19 cellular contexts compared by ENCODE assay signal in genomic region chr19:17532116-17532515, GRCh38. TPM values are rescaled to one million over a fixed set of nuclear protein-coding genes. Genes with fewer than 3 reads are reported as not detected.
DNase-seq lines count a peak whose midpoint lies in the region; ATAC-seq, FAIRE-seq and TF ChIP-seq lines count a peak whose summit lies in the region.
"Had no signal": no experiment of that assay in that cellular context is flagged by ENCODE, and none has a peak within 500 bp of the region (broad histone marks: within the 10 kb centered on the region; RNA-seq: fewer than 3 reads in every experiment).

No MANE protein-coding gene starts in this region.

- H3K27ac ChIP-seq in astrocyte (ENCODE audit: low read depth, low read length) (no peak overlapping the region), esophagus squamous epithelium (no peak overlapping the region)

- no peak overlapping the region for H2AFZ ChIP-seq in astrocyte (ENCODE audit: low read depth, low read length)

- peaks cover 4% of the 10 kb centered on the region for H3K36me3 Mint-ChIP-seq in astrocyte (ENCODE audit: low read depth, unreplicated experiment)
- no peaks in the 10 kb centered on the region for H3K36me3 Mint-ChIP-seq in endothelial cell (ENCODE audit: low read depth, unreplicated experiment)
- H3K36me3 Mint-ChIP-seq: CD14-positive monocyte; CD4-positive, alpha-beta memory T cell had no signal

- H3K27me3 ChIP-seq in H7 (ENCODE audit: control insufficient read depth, insufficient read depth, low read length) = no peaks in the 10 kb centered on the region
- H3K27me3 ChIP-seq in astrocyte (ENCODE audit: insufficient read depth, low read length) = peaks cover 3% of the 10 kb centered on the region
- H3K27me3 ChIP-seq in esophagus squamous epithelium = peaks cover 0 to 28% (median 2%) of the 10 kb centered on the region in 4 donors
- H3K27me3 ChIP-seq: BLaER1 treated with 17β-estradiol and CSF1 and Interleukin-3, amounts not matched to agents 10 nM and 100 nM had no signal

- no peak for FAIRE-seq in astrocyte (lab: Jason Lieb, UNC)
- FAIRE-seq: G401.6, GM12892 had no signal

- TF ChIP-seq POLR2A in esophagus squamous epithelium (IDR thresholded peaks at IDR 0.05) = no peak

- H3K27me3 Mint-ChIP-seq in astrocyte (ENCODE audit: low read depth, unreplicated experiment) = peaks cover 23% of the 10 kb centered on the region
- H3K27me3 Mint-ChIP-seq in endothelial cell (ENCODE audit: unreplicated experiment) = peaks cover 4% of the 10 kb centered on the region
- H3K27me3 Mint-ChIP-seq: CD4-positive, alpha-beta memory T cell had no signal

- ATAC-seq in GM18870 (IDR thresholded peaks at IDR 0.05; ENCODE audit: unreplicated experiment) = no peak
- ATAC-seq: HCT116 had no signal

- H3K4me1 ChIP-seq in astrocyte (ENCODE audit: insufficient read depth, low read length) (no peaks in the 10 kb centered on the region), esophagus squamous epithelium (no peaks in the 10 kb centered on the region)

- TF ChIP-seq CTCF in astrocyte (IDR thresholded peaks at IDR 0.05; ENCODE audit: insufficient read depth, low read depth, low read length) (no peak), endothelial cell (IDR thresholded peaks at IDR 0.05; ENCODE audit: unreplicated experiment) (no peak), esophagus squamous epithelium (IDR thresholded peaks at IDR 0.05) (no peak)

- H3K4me3 Mint-ChIP-seq in astrocyte (ENCODE audit: unreplicated experiment) = no peak overlapping the region
- H3K4me3 Mint-ChIP-seq in endothelial cell (ENCODE audit: unreplicated experiment) = no peak overlapping the region
- H3K4me3 Mint-ChIP-seq: CD14-positive monocyte; CD4-positive, alpha-beta memory T cell; H9 had no signal

- H3K9me3 Mint-ChIP-seq in astrocyte (ENCODE audit: unreplicated experiment) (peaks cover 8% of the 10 kb centered on the region), endothelial cell (ENCODE audit: unreplicated experiment) (peaks cover 5% of the 10 kb centered on the region)

- H3K36me3 ChIP-seq in H7 (replicated peaks; ENCODE audit: control insufficient read depth, insufficient read depth, low read length) (no peaks in the 10 kb centered on the region), astrocyte (ENCODE audit: insufficient read depth, low read length) (no peaks in the 10 kb centered on the region), esophagus squamous epithelium (no peaks in the 10 kb centered on the region)

- DNase-seq in H7 = peak; percentile 40
- DNase-seq in astrocyte (ENCODE audit: low read depth) = no peak
- no peak for DNase-seq in endothelial cell (ENCODE audit: low spot score)
- no peak for DNase-seq in NCI-H2029 (lab: John Stamatoyannopoulos, UW)
- DNase-seq in esophagus squamous epithelium (lab: John Stamatoyannopoulos, UW) = no peak
- no peak for DNase-seq in dedifferentiated amniotic fluid mesenchymal stem cell (ENCODE audit: extremely low spot score)
- DNase-seq: Calu3; CD4-positive, alpha-beta memory T cell; COR-L47; DMS153; DND-41; GOT3; H9 had no signal

- H3K4me3 ChIP-seq in H7 (ENCODE audit: insufficient read depth, low read depth, low read length) (no peak overlapping the region), astrocyte (ENCODE audit: insufficient read depth, low read depth, low read length) (no peak overlapping the region), esophagus squamous epithelium (no peak overlapping the region)
- H3K4me3 ChIP-seq: BLaER1 treated with 17β-estradiol and CSF1 and Interleukin-3, amounts not matched to agents 10 nM and 100 nM had no signal

- H4K20me1 ChIP-seq in astrocyte (ENCODE audit: insufficient read depth, low read length) = no peaks in the 10 kb centered on the region
- H4K20me1 ChIP-seq: BLaER1 treated with 17β-estradiol and CSF1 and Interleukin-3, amounts not matched to agents 10 nM and 100 nM had no signal

- H3K9me3 ChIP-seq in astrocyte (ENCODE audit: insufficient read depth, low read depth, low read length) = peaks cover 6% of the 10 kb centered on the region
- peaks cover 0 to 9% (median 0%) of the 10 kb centered on the region in 3 donors for H3K9me3 ChIP-seq in esophagus squamous epithelium

- intact Hi-C loops in esophagus squamous epithelium (cut with DNase I) = no loop called here

- H3K9ac ChIP-seq in astrocyte (ENCODE audit: low read length) = no peak overlapping the region
- H3K9ac ChIP-seq: BLaER1 treated with 17β-estradiol and CSF1 and Interleukin-3, amounts not matched to agents 10 nM and 100 nM had no signal

- H3K4me2 ChIP-seq in astrocyte (ENCODE audit: low read length) = no peak overlapping the region

- H3K27ac Mint-ChIP-seq in astrocyte (ENCODE audit: unreplicated experiment) (peak overlapping the region; percentile 41), endothelial cell (ENCODE audit: unreplicated experiment) (peak overlapping the region; percentile 57)
- H3K27ac Mint-ChIP-seq: CD14-positive monocyte; CD4-positive, alpha-beta memory T cell; H9 had no signal

- H3K79me2 ChIP-seq in astrocyte (ENCODE audit: insufficient read depth, low read length) = no peaks in the 10 kb centered on the region

- no peaks in the 10 kb centered on the region for H3K4me1 Mint-ChIP-seq in astrocyte (ENCODE audit: low read depth, unreplicated experiment)
- H3K4me1 Mint-ChIP-seq in endothelial cell (ENCODE audit: unreplicated experiment) = no peaks in the 10 kb centered on the region

- WGBS in esophagus squamous epithelium, 2 donors = 68 to 80% methylated on average over 10 to 11 of the region's 16 CpGs

RNA-seq across cellular contexts. Expression of gene PGLS, which starts 20.7 kb away (rescaled TPM):
- 71.0 and 73.6 TPM in 2 replicates for total RNA-seq in H7 (2014; rRNA removed; shearing (Covaris generic))
- total RNA-seq in astrocyte (102 and 109 TPM in 2 replicates), endothelial cell (ENCODE audit: unreplicated experiment) (184 TPM), esophagus squamous epithelium (100 to 1,000 TPM in 1 of 4 donors, 10 to 100 TPM in 3; 84.5 to 104 (median 92.5) TPM)

RNA-seq across cellular contexts. Expression of gene COLGALT1, which starts 23.3 kb away (rescaled TPM):
- total RNA-seq in H7 (2014; rRNA removed; shearing (Covaris generic)) = 49.5 and 52.0 TPM in 2 replicates
- total RNA-seq in astrocyte (137 and 152 TPM in 2 replicates), endothelial cell (ENCODE audit: unreplicated experiment) (257 TPM), esophagus squamous epithelium (10 to 100 TPM; 23.1 to 51.9 (median 35.6) TPM)
